1 cellular context compared by ENCODE assay signal in genomic region chr1:145066486-145066885, GRCh38. TPM values are rescaled to one million over a fixed set of nuclear protein-coding genes. Genes with fewer than 3 reads are reported as not detected.
"Had no signal": no experiment of that assay in that cellular context is flagged by ENCODE, and none has a peak within 500 bp of the region (broad histone marks: within the 10 kb centered on the region; RNA-seq: fewer than 3 reads in every experiment).

No MANE protein-coding gene starts in this region.

RNA-seq across cellular contexts. Expression of gene FAM72D, which starts 29.3 kb away (rescaled TPM):
- polyA plus RNA-seq: IgD-negative memory B cell had no signal
